In genomic region chr17:66273391-66273722, GRCh38 we compare ENCODE assay signal across 18 cellular contexts. TPM values are rescaled to one million over a fixed set of nuclear protein-coding genes. Genes with fewer than 3 reads are reported as not detected.
"Had no signal": no experiment of that assay in that cellular context is flagged by ENCODE, and none has a peak within 500 bp of the region (broad histone marks: within the 10 kb centered on the region; RNA-seq: fewer than 3 reads in every experiment).

No MANE protein-coding gene starts in this region.

- H3K4me1 ChIP-seq: ascending aorta, left ventricle myocardium inferior, prostate gland, transverse colon had no signal

- H3K36me3 ChIP-seq: ascending aorta, cardiac muscle cell, left ventricle myocardium inferior, prostate gland, transverse colon had no signal

- H3K9me3 ChIP-seq: ascending aorta, prostate gland, transverse colon had no signal

- H3K27ac ChIP-seq: cardiac muscle cell, left ventricle myocardium inferior, prostate gland had no signal

- ATAC-seq: activated naive CD8-positive, alpha-beta T cell treated with anti-CD3 and anti-CD28 coated beads, Interleukin-2, amount 50 U/mL, for 24 hours; esophagus mucosa; natural killer cell; stimulated activated naive CD8-positive, alpha-beta T cell treated with anti-CD3 and anti-CD28 coated beads, Interleukin-15, Interleukin-2, amounts not matched to agents 100 U/mL and 50 U/mL, for 24 hours had no signal

- H3K27me3 ChIP-seq: ascending aorta, cardiac muscle cell, transverse colon had no signal

- DNase-seq: activated CD4-positive, CD25-positive, alpha-beta regulatory T cell treated with anti-CD3 and anti-CD28 coated beads, Interleukin-2, amount 50 U/mL, for 72 hours; activated naive CD4-positive, alpha-beta T cell treated with Interleukin-2 at 50 U/mL for 16 hours; activated naive CD8-positive, alpha-beta T cell treated with anti-CD3 and anti-CD28 coated beads, Interleukin-2, amount 50 U/mL, for 24 hours; hippocampal formation; left ventricle myocardium inferior; natural killer cell; nucleus accumbens; right cardiac atrium; stimulated activated naive CD8-positive, alpha-beta T cell treated with anti-CD3 and anti-CD28 coated beads, Interleukin-15, Interleukin-2, amounts not matched to agents 100 U/mL and 50 U/mL, for 24 hours; T-helper 1 cell; transverse colon had no signal

- H3K4me3 ChIP-seq: ascending aorta, cardiac muscle cell, left ventricle myocardium inferior, prostate gland, transverse colon had no signal

RNA-seq across cellular contexts. Expression of gene APOH, which starts 44.1 kb away (rescaled TPM):
- total RNA-seq: activated CD8-positive, alpha-beta memory T cell treated with anti-CD3 and anti-CD28 coated beads for 36 hours; cardiac muscle cell; fibroblast of villous mesenchyme; kidney epithelial cell; left ventricle myocardium inferior; natural killer cell; prostate gland had no signal
- polyA plus RNA-seq: cardiac muscle cell had no signal
